In genomic region chr17:46764335-46764708, GRCh38 we compare ENCODE assay signal across 25 cellular contexts. TPM values are rescaled to one million over a fixed set of nuclear protein-coding genes. Genes with fewer than 3 reads are reported as not detected.
DNase-seq lines count a peak whose midpoint lies in the region; ATAC-seq and TF ChIP-seq lines count a peak whose summit lies in the region.
"Had no signal": no experiment of that assay in that cellular context is flagged by ENCODE, and none has a peak within 500 bp of the region (broad histone marks: within the 10 kb centered on the region; RNA-seq: fewer than 3 reads in every experiment).

No MANE protein-coding gene starts in this region.

- peak overlapping the region; percentile 57 for H3K27ac Mint-ChIP-seq in chondrocyte (ENCODE audit: unreplicated experiment)
- H3K27ac Mint-ChIP-seq in osteocyte (ENCODE audit: unreplicated experiment), result peak overlapping the region; percentile 14
- H3K27ac Mint-ChIP-seq in progenitor cell of endocrine pancreas, result no peak overlapping the region
- H3K27ac Mint-ChIP-seq: activated CD4-positive, alpha-beta T cell treated with anti-CD3 and anti-CD28 coated beads for 36 hours; activated CD8-positive, alpha-beta T cell treated with anti-CD3 and anti-CD28 coated beads, Interleukin-2, amount 10 ng/mL, durations not matched to agents 7 days and 5 days; activated naive CD4-positive, alpha-beta T cell treated with anti-CD3 and anti-CD28 coated beads, Interleukin-2, amount 50 U/mL, for 72 hours had no signal

- no peak for TF ChIP-seq CTCF in heart right ventricle (IDR thresholded peaks at IDR 0.05)
- no peak for TF ChIP-seq CTCF in right atrium auricular region (IDR thresholded peaks at IDR 0.05)
- TF ChIP-seq CTCF in RWPE1 (conservative IDR thresholded peaks at IDR 0.05; ENCODE audit: low read depth), result no peak
- no peak for TF ChIP-seq CTCF in chondrocyte (IDR thresholded peaks at IDR 0.05)
- TF ChIP-seq CTCF in osteocyte (IDR thresholded peaks at IDR 0.05), result no peak
- TF ChIP-seq CTCF in progenitor cell of endocrine pancreas (IDR thresholded peaks at IDR 0.05; ENCODE audit: unreplicated experiment), result no peak

- peaks cover 0 to 9% (median 0%) of the 10 kb centered on the region in 9 donors for H3K36me3 ChIP-seq in heart right ventricle
- H3K36me3 ChIP-seq in right atrium auricular region, result no peaks in the 10 kb centered on the region
- H3K36me3 ChIP-seq: BE2C had no signal

- H3K4me1 Mint-ChIP-seq in chondrocyte (ENCODE audit: low read depth) (peaks cover 24% of the 10 kb centered on the region), osteocyte (ENCODE audit: unreplicated experiment) (peaks cover 22% of the 10 kb centered on the region), progenitor cell of endocrine pancreas (ENCODE audit: low read depth) (peaks cover 5% of the 10 kb centered on the region)
- H3K4me1 Mint-ChIP-seq: activated CD4-positive, alpha-beta T cell treated with anti-CD3 and anti-CD28 coated beads for 36 hours had no signal

- POLR2A ChIA-PET in RWPE1 (lab: Yijun Ruan, JAX; ENCODE audit: low non-redundant PET), result no interaction called here

- H3K27me3 Mint-ChIP-seq in chondrocyte (ENCODE audit: low read depth), result no peaks in the 10 kb centered on the region
- no peaks in the 10 kb centered on the region for H3K27me3 Mint-ChIP-seq in osteocyte (ENCODE audit: unreplicated experiment)
- H3K27me3 Mint-ChIP-seq in progenitor cell of endocrine pancreas, result no peaks in the 10 kb centered on the region
- H3K27me3 Mint-ChIP-seq: naive B cell had no signal

- CTCF ChIA-PET in RWPE1 (lab: Yijun Ruan, JAX), result no interaction called here

- H3K27me3 ChIP-seq in heart right ventricle, result peaks cover 0 to 4% (median 0%) of the 10 kb centered on the region in 7 donors
- H3K27me3 ChIP-seq in right atrium auricular region, result no peaks in the 10 kb centered on the region
- H3K27me3 ChIP-seq: BE2C, dorsolateral prefrontal cortex had no signal

- H3K4me3 Mint-ChIP-seq in chondrocyte (ENCODE audit: unreplicated experiment) (no peak overlapping the region), osteocyte (ENCODE audit: unreplicated experiment) (no peak overlapping the region), progenitor cell of endocrine pancreas (ENCODE audit: low read depth) (no peak overlapping the region)
- H3K4me3 Mint-ChIP-seq: activated CD4-positive, alpha-beta T cell treated with anti-CD3 and anti-CD28 coated beads for 36 hours; activated CD8-positive, alpha-beta T cell treated with anti-CD3 and anti-CD28 coated beads, Interleukin-2, amount 10 ng/mL, durations not matched to agents 7 days and 5 days had no signal

- H3K9me3 ChIP-seq in heart right ventricle, result no peaks in the 10 kb centered on the region
- no peaks in the 10 kb centered on the region for H3K9me3 ChIP-seq in right atrium auricular region
- H3K9me3 ChIP-seq: BE2C had no signal

- intact Hi-C loops in heart right ventricle (cut with DNase I), result no loop called here

- H3K9me3 Mint-ChIP-seq in chondrocyte (ENCODE audit: low read depth), result no peaks in the 10 kb centered on the region
- H3K9me3 Mint-ChIP-seq in osteocyte (ENCODE audit: unreplicated experiment), result no peaks in the 10 kb centered on the region
- H3K9me3 Mint-ChIP-seq in progenitor cell of endocrine pancreas (ENCODE audit: low read depth), result no peaks in the 10 kb centered on the region
- H3K9me3 Mint-ChIP-seq: activated naive CD4-positive, alpha-beta T cell treated with anti-CD3 and anti-CD28 coated beads, Interleukin-2, amount 50 U/mL, for 72 hours; naive B cell had no signal

- WGBS in heart right ventricle, 2 donors, result 50 to 68% methylated on average over 10 of the region's 10 CpGs

- DNase-seq in heart right ventricle (no peak), right atrium auricular region (ENCODE audit: low spot score) (no peak), RWPE1 (ENCODE audit: low spot score) (no peak), chondrocyte (ENCODE audit: low spot score) (no peak), osteocyte (ENCODE audit: extremely low spot score, unreplicated experiment) (no peak), progenitor cell of endocrine pancreas (ENCODE audit: low spot score, unreplicated experiment) (no peak), kidney tubule cell (ENCODE audit: low spot score) (no peak)
- DNase-seq: activated CD4-positive, alpha-beta T cell treated with anti-CD3 and anti-CD28 coated beads for 36 hours; activated CD8-positive, alpha-beta T cell treated with anti-CD3 and anti-CD28 coated beads, Interleukin-2, amount 10 ng/mL, durations not matched to agents 7 days and 5 days; central memory CD4-positive, alpha-beta T cell; DMS53; glutamatergic neuron; KG1; left colon; naive B cell; NCI-H1417 treated with DMSO at 0.1 percent for 48 hours; NCI-H748 treated with DMSO at 0.1 percent for 48 hours; occipital lobe; small intestine; trophoblast cell had no signal

- H3K36me3 Mint-ChIP-seq in chondrocyte (ENCODE audit: low read depth) (peaks cover 6% of the 10 kb centered on the region), osteocyte (ENCODE audit: unreplicated experiment) (peaks cover 1% of the 10 kb centered on the region), progenitor cell of endocrine pancreas (ENCODE audit: insufficient read depth) (peaks cover 6% of the 10 kb centered on the region)
- H3K36me3 Mint-ChIP-seq: activated naive CD4-positive, alpha-beta T cell treated with anti-CD3 and anti-CD28 coated beads, Interleukin-2, amount 50 U/mL, for 72 hours; naive B cell had no signal

- H3K27ac ChIP-seq in heart right ventricle, result peak overlapping the region in 7 of 10 donors; percentile 17 to 68 (median 48)
- H3K27ac ChIP-seq in right atrium auricular region, result peak overlapping the region in 1 of 2 donors; percentile 26
- peak overlapping the region; percentile 60 for H3K27ac ChIP-seq in RWPE1

- peak in 4 of 8 donors; percentile 7 to 31 (median 18) for ATAC-seq in heart right ventricle
- ATAC-seq in GM21423 (IDR thresholded peaks at IDR 0.05; ENCODE audit: unreplicated experiment), result no peak
- ATAC-seq: activated CD4-positive, alpha-beta T cell treated with anti-CD3 and anti-CD28 coated beads for 36 hours; activated CD8-positive, alpha-beta T cell treated with anti-CD3 and anti-CD28 coated beads, Interleukin-2, amount 10 ng/mL, durations not matched to agents 7 days and 5 days; activated naive CD4-positive, alpha-beta T cell treated with anti-CD3 and anti-CD28 coated beads, Interleukin-2, amount 50 U/mL, for 72 hours; left colon had no signal

- H3K4me1 ChIP-seq in heart right ventricle (peaks cover 6 to 27% (median 22%) of the 10 kb centered on the region in 9 donors), right atrium auricular region (peaks cover 0 to 21% of the 10 kb centered on the region in 2 donors)

- H3K4me3 ChIP-seq in heart right ventricle (no peak overlapping the region), right atrium auricular region (no peak overlapping the region)
- H3K4me3 ChIP-seq: dorsolateral prefrontal cortex had no signal

RNA-seq across cellular contexts. Expression of gene WNT3, which starts 54.2 kb away (rescaled TPM):
- total RNA-seq in heart right ventricle, result 1 to 10 TPM in 6 of 10 donors, under 1 TPM in 4; 0.83 to 3.7 (median 1.5) TPM
- polyA plus RNA-seq in heart right ventricle, result under 1 TPM; 0.66 to 0.72 TPM
- 1 to 10 TPM in 1 of 2 donors, under 1 TPM in 1; 0.44 to 1.2 TPM for total RNA-seq in right atrium auricular region
- total RNA-seq in chondrocyte, result 4.1 to 5.2 TPM (median 4.9 TPM) in 3 replicates
- total RNA-seq in osteocyte, result 2.0 and 2.4 TPM in 2 replicates
- 7.2 and 8.1 TPM in 2 replicates for total RNA-seq in progenitor cell of endocrine pancreas
- total RNA-seq: activated CD8-positive, alpha-beta T cell treated with anti-CD3 and anti-CD28 coated beads, Interleukin-2, amount 10 ng/mL, durations not matched to agents 7 days and 5 days; T-helper 2 cell treated with Interferon-gamma antibody and Interleukin-4, amounts not matched to agents 100 ng/mL and 5 ng/mL, for 36 hours had no signal
